Comparison of ENCODE assay signal across 31 cellular contexts in the genomic region with DNA sequence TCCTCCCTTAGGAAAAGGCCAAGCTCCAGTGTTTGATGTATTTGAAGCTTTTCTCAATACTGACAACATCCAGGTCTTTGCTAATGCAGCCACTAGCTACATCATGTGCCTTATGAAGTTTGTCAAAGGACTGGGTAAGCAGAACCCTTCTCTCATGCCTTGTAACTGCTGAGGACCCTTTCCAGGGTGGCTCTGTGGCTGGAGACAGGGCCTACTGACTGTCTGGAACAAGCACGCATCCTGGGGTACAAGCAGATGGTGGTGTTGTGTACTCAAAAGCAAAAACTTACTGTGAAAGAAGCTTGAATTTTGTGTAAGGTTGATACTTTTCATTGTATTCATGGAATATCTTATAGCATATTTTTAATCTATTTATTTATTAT.
"Had no signal": no experiment of that assay in that cellular context is flagged by ENCODE, and none has a peak within 500 bp of the region (broad histone marks: within the 10 kb centered on the region; RNA-seq: fewer than 3 reads in every experiment).

No MANE protein-coding gene starts in this region.

- DNase-seq: activated CD4-positive, alpha-beta T cell treated with anti-CD3 and anti-CD28 coated beads for 36 hours; activated CD4-positive, alpha-beta T cell treated with anti-CD3 and anti-CD28 coated beads, Interleukin-2, amount 10 ng/mL, durations not matched to agents 7 days and 5 days; activated CD4-positive, alpha-beta T cell treated with anti-CD3 and anti-CD28 coated beads, Interleukin-2, amount 50 U/mL, for 48 hours; activated CD8-positive, alpha-beta T cell treated with anti-CD3 and anti-CD28 coated beads, Interleukin-2, amount 10 ng/mL, durations not matched to agents 7 days and 5 days; activated gamma-delta T cell; activated naive CD4-positive, alpha-beta T cell treated with Interleukin-2 at 50 U/mL for 16 hours; activated naive CD8-positive, alpha-beta T cell treated with anti-CD3 and anti-CD28 coated beads, Interleukin-2, amount 10 ng/mL, durations not matched to agents 7 days and 5 days; activated T-cell treated with anti-CD3 and anti-CD28 coated beads, Interleukin-2, amount 50 U/mL, for 24 hours; Karpas-422; NCI-H1048; NCI-H1105 treated with DMSO at 0.1 percent for 48 hours; NCI-H1436; NCI-H1694; NCI-H1930; NCI-H2081 treated with DMSO at 0.1 percent for 48 hours; NCI-H524 treated with DMSO at 0.1 percent for 48 hours; NK-92 treated with Interleukin-12 subunit alpha and Interleukin-12 subunit beta, amount 100 ng/mL, for 24 hours; PC-3; Peyer's patch; RPMI8226; SHP77 treated with DMSO at 0.1 percent for 48 hours; SK-N-SH had no signal

- H3K9ac ChIP-seq: SK-N-SH had no signal

- H3K9me3 ChIP-seq: ascending aorta, Peyer's patch, SJSA1, SK-N-SH had no signal

- H3K9me3 Mint-ChIP-seq: activated CD4-positive, alpha-beta T cell treated with anti-CD3 and anti-CD28 coated beads, Interleukin-2, amount 10 ng/mL, durations not matched to agents 7 days and 5 days; activated naive CD4-positive, alpha-beta T cell treated with anti-CD3 and anti-CD28 coated beads, Interleukin-2, amount 50 U/mL, for 24 hours; activated naive CD8-positive, alpha-beta T cell treated with anti-CD3 and anti-CD28 coated beads, Interleukin-2, amount 10 ng/mL, durations not matched to agents 7 days and 5 days; activated T-cell treated with anti-CD3 and anti-CD28 coated beads, Interleukin-2, amount 50 U/mL, for 24 hours; activated T-helper 2 cell treated with anti-CD3 and anti-CD28 coated beads, Interferon-gamma antibody, Interleukin-2, Interleukin-4, amounts not matched to agents 10 μg/mL and 5 μg/mL and 100 μg/mL, durations not matched to agents 14 hours and 24 hours and 36 hours; T-helper 1 cell treated with Interleukin-12 subunit alpha and Interleukin-12 subunit beta and Interleukin-4 antibody, amounts not matched to agents 30 μg/mL and 1 μg/mL, for 36 hours; T-helper 2 cell treated with Interferon-gamma antibody and Interleukin-4, amounts not matched to agents 5 μg/mL and 100 μg/mL, for 36 hours; WTC11 had no signal

- H3K4me3 ChIP-seq: ascending aorta, cardiac muscle cell, Peyer's patch, SJSA1 had no signal

- H3K4me2 ChIP-seq: SK-N-SH had no signal

- ATAC-seq: activated CD4-positive, alpha-beta T cell treated with anti-CD3 and anti-CD28 coated beads for 36 hours; activated CD4-positive, CD25-positive, alpha-beta regulatory T cell treated with anti-CD3 and anti-CD28 coated beads, Interleukin-2, amount 50 U/mL, for 24 hours; activated CD8-positive, alpha-beta T cell treated with anti-CD3 and anti-CD28 coated beads, Interleukin-2, amount 10 ng/mL, durations not matched to agents 7 days and 5 days; PC-3 had no signal

- H3K27ac ChIP-seq: ascending aorta, cardiac muscle cell, Peyer's patch, SJSA1 had no signal

- H3K27ac Mint-ChIP-seq: activated CD4-positive, alpha-beta T cell treated with anti-CD3 and anti-CD28 coated beads for 36 hours; activated CD4-positive, alpha-beta T cell treated with anti-CD3 and anti-CD28 coated beads, Interleukin-2, amount 10 ng/mL, durations not matched to agents 7 days and 5 days; activated CD8-positive, alpha-beta T cell treated with anti-CD3 and anti-CD28 coated beads, Interleukin-2, amount 10 ng/mL, durations not matched to agents 7 days and 5 days; activated naive CD4-positive, alpha-beta T cell treated with anti-CD3 and anti-CD28 coated beads, Interleukin-2, amount 50 U/mL, for 24 hours; activated naive CD8-positive, alpha-beta T cell treated with anti-CD3 and anti-CD28 coated beads, Interleukin-2, amount 10 ng/mL, durations not matched to agents 7 days and 5 days; activated T-cell treated with anti-CD3 and anti-CD28 coated beads, Interleukin-2, amount 50 U/mL, for 24 hours; activated T-helper 2 cell treated with anti-CD3 and anti-CD28 coated beads, Interferon-gamma antibody, Interleukin-2, Interleukin-4, amounts not matched to agents 10 μg/mL and 5 μg/mL and 100 μg/mL, durations not matched to agents 14 hours and 24 hours and 36 hours; T-helper 1 cell treated with Interleukin-12 subunit alpha and Interleukin-12 subunit beta and Interleukin-4 antibody, amounts not matched to agents 30 μg/mL and 1 μg/mL, for 36 hours; T-helper 2 cell treated with Interferon-gamma antibody and Interleukin-4, amounts not matched to agents 5 μg/mL and 100 μg/mL, for 36 hours; WTC11 had no signal

- H3K36me3 Mint-ChIP-seq: activated naive CD4-positive, alpha-beta T cell treated with anti-CD3 and anti-CD28 coated beads, Interleukin-2, amount 50 U/mL, for 24 hours; activated naive CD8-positive, alpha-beta T cell treated with anti-CD3 and anti-CD28 coated beads, Interleukin-2, amount 10 ng/mL, durations not matched to agents 7 days and 5 days had no signal

- H3K4me1 ChIP-seq: ascending aorta, Peyer's patch, SJSA1 had no signal

- H3K27me3 ChIP-seq: ascending aorta, cardiac muscle cell, Peyer's patch had no signal

- H3K4me3 Mint-ChIP-seq: activated CD4-positive, alpha-beta T cell treated with anti-CD3 and anti-CD28 coated beads for 36 hours; activated CD4-positive, alpha-beta T cell treated with anti-CD3 and anti-CD28 coated beads, Interleukin-2, amount 10 ng/mL, durations not matched to agents 7 days and 5 days; activated CD8-positive, alpha-beta T cell treated with anti-CD3 and anti-CD28 coated beads, Interleukin-2, amount 10 ng/mL, durations not matched to agents 7 days and 5 days; activated naive CD4-positive, alpha-beta T cell treated with anti-CD3 and anti-CD28 coated beads, Interleukin-2, amount 50 U/mL, for 24 hours; activated naive CD8-positive, alpha-beta T cell treated with anti-CD3 and anti-CD28 coated beads, Interleukin-2, amount 10 ng/mL, durations not matched to agents 7 days and 5 days; activated T-cell treated with anti-CD3 and anti-CD28 coated beads, Interleukin-2, amount 50 U/mL, for 24 hours; T-helper 1 cell treated with Interleukin-12 subunit alpha and Interleukin-12 subunit beta and Interleukin-4 antibody, amounts not matched to agents 30 μg/mL and 1 μg/mL, for 36 hours; T-helper 2 cell treated with Interferon-gamma antibody and Interleukin-4, amounts not matched to agents 5 μg/mL and 100 μg/mL, for 36 hours; WTC11 had no signal

- H3K4me1 Mint-ChIP-seq: activated CD4-positive, alpha-beta T cell treated with anti-CD3 and anti-CD28 coated beads for 36 hours; activated CD4-positive, alpha-beta T cell treated with anti-CD3 and anti-CD28 coated beads, Interleukin-2, amount 10 ng/mL, durations not matched to agents 7 days and 5 days; activated naive CD4-positive, alpha-beta T cell treated with anti-CD3 and anti-CD28 coated beads, Interleukin-2, amount 50 U/mL, for 24 hours; activated naive CD8-positive, alpha-beta T cell treated with anti-CD3 and anti-CD28 coated beads, Interleukin-2, amount 10 ng/mL, durations not matched to agents 7 days and 5 days; WTC11 had no signal

- H3K36me3 ChIP-seq: ascending aorta, cardiac muscle cell, Peyer's patch, SJSA1 had no signal

- H3K27me3 Mint-ChIP-seq: activated CD4-positive, alpha-beta T cell treated with anti-CD3 and anti-CD28 coated beads for 36 hours had no signal
